8 cellular contexts compared by ENCODE assay signal in genomic region chr15:80989110-80989517, GRCh38. TPM values are rescaled to one million over a fixed set of nuclear protein-coding genes. Genes with fewer than 3 reads are reported as not detected.
A peak's percentile ranks its signal among the peaks of the same experiment; 100 is the strongest.
DNase-seq lines count a peak whose midpoint lies in the region; ATAC-seq, FAIRE-seq and TF ChIP-seq lines count a peak whose summit lies in the region.

No MANE protein-coding gene starts in this region.

- POLR2A ChIA-PET in activated CD4-positive, alpha-beta T cell treated with anti-CD3 and anti-CD28 coated beads for 36 hours (lab: Charles Lee): no interaction called here

- peaks cover 42% of the 10 kb centered on the region for H3K4me1 ChIP-seq in KMS-11 (ENCODE audit: low read depth, poor library complexity, severe bottlenecking)
- peaks cover 71% of the 10 kb centered on the region for H3K4me1 ChIP-seq in mononuclear cell (ENCODE audit: insufficient read depth, low read length)

- TF ChIP-seq CTCF in KMS-11 (conservative IDR thresholded peaks at IDR 0.05; ENCODE audit: low read depth, low read length): no peak

- H3K27ac Mint-ChIP-seq in activated CD4-positive, alpha-beta T cell treated with anti-CD3 and anti-CD28 coated beads for 36 hours: peak overlapping the region; percentile 89
- peak overlapping the region; percentile 99 for H3K27ac Mint-ChIP-seq in central memory CD8-positive, alpha-beta T cell (ENCODE audit: low read depth)

- peaks cover 55% of the 10 kb centered on the region for H3K4me1 Mint-ChIP-seq in activated CD4-positive, alpha-beta T cell treated with anti-CD3 and anti-CD28 coated beads for 36 hours
- peaks cover 53% of the 10 kb centered on the region for H3K4me1 Mint-ChIP-seq in central memory CD8-positive, alpha-beta T cell

- no peaks in the 10 kb centered on the region for H3K27me3 ChIP-seq in KMS-11 (ENCODE audit: insufficient read depth, low read depth)
- H3K27me3 ChIP-seq in mononuclear cell (ENCODE audit: insufficient read depth, low read length): no peaks in the 10 kb centered on the region

- peaks cover 17% of the 10 kb centered on the region for H3K36me3 Mint-ChIP-seq in activated CD4-positive, alpha-beta T cell treated with anti-CD3 and anti-CD28 coated beads for 36 hours (ENCODE audit: low read depth)
- peaks cover 21% of the 10 kb centered on the region for H3K36me3 Mint-ChIP-seq in central memory CD8-positive, alpha-beta T cell (ENCODE audit: insufficient read depth)

- H3K9me3 ChIP-seq in mononuclear cell (ENCODE audit: low read depth, low read length): no peaks in the 10 kb centered on the region

- 0 out of 2 replicates have a peak, but pooled peaks cover 4% of the 10 kb centered on the region for H4K20me1 ChIP-seq in KMS-11 (ENCODE audit: insufficient read depth)

- no peak for ATAC-seq in activated CD4-positive, alpha-beta T cell treated with anti-CD3 and anti-CD28 coated beads for 36 hours
- no peak for ATAC-seq in central memory CD8-positive, alpha-beta T cell (replicated peaks; ENCODE audit: extremely low read depth, poor library complexity, severe bottlenecking)

- no peaks in the 10 kb centered on the region for H3K36me3 ChIP-seq in KMS-11 (ENCODE audit: insufficient read depth)

- peak overlapping the region; percentile 94 for H3K4me3 Mint-ChIP-seq in activated CD4-positive, alpha-beta T cell treated with anti-CD3 and anti-CD28 coated beads for 36 hours
- peak overlapping the region; percentile 100 for H3K4me3 Mint-ChIP-seq in central memory CD8-positive, alpha-beta T cell

- no peaks in the 10 kb centered on the region for H3K27me3 Mint-ChIP-seq in activated CD4-positive, alpha-beta T cell treated with anti-CD3 and anti-CD28 coated beads for 36 hours
- H3K27me3 Mint-ChIP-seq in central memory CD8-positive, alpha-beta T cell: no peaks in the 10 kb centered on the region

- peak overlapping the region; percentile 84 for H2AFZ ChIP-seq in KMS-11 (ENCODE audit: low read depth)

- peak overlapping the region; percentile 52 for H3K27ac ChIP-seq in KMS-11

- no peak for FAIRE-seq in urothelium cell line (lab: Jason Lieb, UNC)
- no peak for FAIRE-seq in frontal cortex (lab: Jason Lieb, UNC)

- H3K4me2 ChIP-seq in KMS-11: peak overlapping the region; percentile 99

- CTCF ChIA-PET in activated CD4-positive, alpha-beta T cell treated with anti-CD3 and anti-CD28 coated beads for 36 hours (lab: Charles Lee): interaction anchor here (1.6 kb wide), 1 partner anchor 9 kb away, joined by 4 read pairs; no protein-coding TSS in a partner anchor

- peak overlapping the region; percentile 86 for H3K9ac ChIP-seq in KMS-11

- no peak for DNase-seq in activated CD4-positive, alpha-beta T cell treated with anti-CD3 and anti-CD28 coated beads for 36 hours
- no peak for DNase-seq in activated CD4-positive, alpha-beta T cell treated with anti-CD3 and anti-CD28 coated beads for 48 hours
- no peak for DNase-seq in central memory CD8-positive, alpha-beta T cell (ENCODE audit: low spot score in 2 of 2)
- DNase-seq in urothelium cell line (ENCODE audit: low spot score) (no peak), frontal cortex (ENCODE audit: low spot score in 2 of 2) (no peak)
- no peak for DNase-seq in activated CD4-positive, CD25-positive, alpha-beta regulatory T cell treated with anti-CD3 and anti-CD28 coated beads, Interleukin-2, amount 50 U/mL, for 72 hours

- no peaks in the 10 kb centered on the region for H3K9me3 Mint-ChIP-seq in activated CD4-positive, alpha-beta T cell treated with anti-CD3 and anti-CD28 coated beads for 36 hours (ENCODE audit: low read depth)
- H3K9me3 Mint-ChIP-seq in central memory CD8-positive, alpha-beta T cell: no peaks in the 10 kb centered on the region

- H3K79me2 ChIP-seq in KMS-11 (ENCODE audit: insufficient read depth, low read depth): peaks cover 53% of the 10 kb centered on the region

- H3K4me3 ChIP-seq in KMS-11 (IDR thresholded peaks at IDR 0.05; ENCODE audit: insufficient read depth, low read depth, low read length) (no peak overlapping the region), mononuclear cell (ENCODE audit: low read length) (peak overlapping the region; percentile 95)

- intact Hi-C loops in activated CD4-positive, alpha-beta T cell treated with anti-CD3 and anti-CD28 coated beads for 36 hours (cut with DNase I, micrococcal nuclease): loop anchor here (1.0 to 2.0 kb wide), 5 partner anchors 11 to 1057 kb away; partner anchors contain the start of genes ABHD17C (in 1 of the 2), MEX3B (in 1 of the 2), STARD5 (in 1 of the 2) and TLNRD1 (in 1 of the 2)

RNA-seq across cellular contexts. Expression of gene MESD, which starts 0.5 kb away (rescaled TPM):
- 10 to 100 TPM; 18.6 to 21.7 TPM for total RNA-seq in activated CD4-positive, alpha-beta T cell treated with anti-CD3 and anti-CD28 coated beads for 36 hours
- 8.6 TPM for total RNA-seq in mononuclear cell
- 12.2 TPM for total RNA-seq in frontal cortex

RNA-seq across cellular contexts. Expression of gene TLNRD1, which starts 11.6 kb away (rescaled TPM):
- 10 to 100 TPM; 11.2 to 16.9 TPM for total RNA-seq in activated CD4-positive, alpha-beta T cell treated with anti-CD3 and anti-CD28 coated beads for 36 hours
- total RNA-seq in mononuclear cell (21.3 TPM), frontal cortex (6.1 TPM)
